ENCODE assay signal across 20 cellular contexts in the genomic region with DNA sequence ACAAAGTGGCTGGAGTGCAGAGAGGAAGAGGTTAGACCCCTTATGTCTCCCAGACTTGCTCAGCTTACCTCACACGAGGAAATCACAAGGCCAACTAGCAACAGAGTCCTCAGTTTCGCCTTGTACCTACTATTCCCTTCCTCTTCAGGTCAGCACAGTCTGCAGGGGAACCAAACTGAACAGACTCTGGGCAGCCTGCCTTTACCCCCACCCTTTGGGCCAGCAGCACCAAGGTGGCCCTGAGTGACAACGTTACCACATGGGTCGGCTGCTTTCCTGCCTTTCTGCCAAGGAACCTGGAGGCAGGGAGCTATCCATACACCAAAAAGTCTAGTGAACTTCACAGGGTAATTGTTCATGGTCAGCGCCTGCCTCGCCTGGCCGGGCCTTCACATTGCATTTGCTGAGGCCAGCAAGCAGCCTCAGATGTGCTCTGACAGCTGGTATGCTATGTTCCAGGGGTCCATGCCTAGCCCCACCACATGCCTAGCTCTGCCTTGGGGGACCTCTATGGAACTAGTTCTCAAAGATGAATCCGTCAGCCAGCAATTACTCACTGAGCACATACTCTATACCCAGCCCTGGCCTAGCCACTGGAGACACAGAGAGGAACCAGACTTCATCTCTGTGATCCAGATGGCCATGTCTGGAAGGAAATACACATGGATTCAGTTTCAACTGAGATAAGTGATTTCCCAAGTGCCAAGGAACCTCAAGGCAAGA.
DNase-seq lines count a peak whose midpoint lies in the region; ATAC-seq and TF ChIP-seq lines count a peak whose summit lies in the region.
"Had no signal": no experiment of that assay in that cellular context is flagged by ENCODE, and none has a peak within 500 bp of the region (broad histone marks: within the 10 kb centered on the region; RNA-seq: fewer than 3 reads in every experiment).

No MANE protein-coding gene starts in this region.

- H3K4me3 Mint-ChIP-seq in nephron, result no peak overlapping the region
- no peak overlapping the region for H3K4me3 Mint-ChIP-seq in immature natural killer cell
- H3K4me3 Mint-ChIP-seq in activated CD4-positive, alpha-beta T cell treated with anti-CD3 and anti-CD28 coated beads for 36 hours, result no peak overlapping the region
- H3K4me3 Mint-ChIP-seq: activated CD8-positive, alpha-beta memory T cell treated with anti-CD3 and anti-CD28 coated beads, Interleukin-2, amount 10 ng/mL, durations not matched to agents 7 days and 5 days; activated T-cell treated with anti-CD3 and anti-CD28 coated beads, Interleukin-2, amount 50 U/mL, for 72 hours; CD8-positive, alpha-beta T cell; neural progenitor cell had no signal

- no peaks in the 10 kb centered on the region for H3K36me3 ChIP-seq in endocrine pancreas (ENCODE audit: control insufficient read depth, insufficient read depth, low read length)
- H3K36me3 ChIP-seq: neural progenitor cell, uterus had no signal

- H3K9me3 ChIP-seq in endocrine pancreas (ENCODE audit: control insufficient read depth, low read length), result no peaks in the 10 kb centered on the region
- H3K9me3 ChIP-seq: uterus had no signal

- no peaks in the 10 kb centered on the region for H3K9me3 Mint-ChIP-seq in nephron
- H3K9me3 Mint-ChIP-seq in immature natural killer cell, result no peaks in the 10 kb centered on the region
- no peaks in the 10 kb centered on the region for H3K9me3 Mint-ChIP-seq in activated CD4-positive, alpha-beta T cell treated with anti-CD3 and anti-CD28 coated beads for 36 hours (ENCODE audit: low read depth)
- H3K9me3 Mint-ChIP-seq: activated T-cell treated with anti-CD3 and anti-CD28 coated beads, Interleukin-2, amount 50 U/mL, for 72 hours; CD8-positive, alpha-beta T cell; neural progenitor cell had no signal

- DNase-seq in CD1c-positive myeloid dendritic cell (ENCODE audit: extremely low spot score) (peak; percentile 4), DMS53 treated with DMSO at 0.1 percent for 48 hours (lab: John Stamatoyannopoulos, UW; ENCODE audit: unreplicated experiment) (peak; percentile 71), immature natural killer cell (no peak), D341Med (ENCODE audit: low spot score) (no peak)
- no peak for DNase-seq in activated CD4-positive, alpha-beta T cell treated with anti-CD3 and anti-CD28 coated beads for 36 hours
- DNase-seq: activated CD8-positive, alpha-beta memory T cell treated with anti-CD3 and anti-CD28 coated beads, Interleukin-2, amount 10 ng/mL, durations not matched to agents 7 days and 5 days; activated naive CD4-positive, alpha-beta T cell treated with Interleukin-2 at 50 U/mL for 16 hours; activated T-cell treated with anti-CD3 and anti-CD28 coated beads, Interleukin-2, amount 50 U/mL, for 72 hours; CD8-positive, alpha-beta T cell; cerebellar nuclear complex; NCI-H1436; NK-92 treated with Interleukin-12 subunit alpha and Interleukin-12 subunit beta, amount 100 ng/mL, for 24 hours; stimulated activated naive CD4-positive, alpha-beta T cell treated with Interleukin-2 at 50 U/mL for 16 hours; T1000; uterus had no signal

- peak overlapping the region; percentile 5 for H3K9ac ChIP-seq in endocrine pancreas (ENCODE audit: control insufficient read depth, insufficient read depth, low read length)
- H3K9ac ChIP-seq: neural progenitor cell had no signal

- H3K4me1 Mint-ChIP-seq in nephron (peaks cover 15% of the 10 kb centered on the region), immature natural killer cell (no peaks in the 10 kb centered on the region)
- H3K4me1 Mint-ChIP-seq in activated CD4-positive, alpha-beta T cell treated with anti-CD3 and anti-CD28 coated beads for 36 hours, result no peaks in the 10 kb centered on the region
- H3K4me1 Mint-ChIP-seq: activated CD8-positive, alpha-beta memory T cell treated with anti-CD3 and anti-CD28 coated beads, Interleukin-2, amount 10 ng/mL, durations not matched to agents 7 days and 5 days; neural progenitor cell had no signal

- no peak for TF ChIP-seq CTCF in nephron (IDR thresholded peaks at IDR 0.05; ENCODE audit: unreplicated experiment in 3 of 3)

- ATAC-seq in activated CD4-positive, alpha-beta T cell treated with anti-CD3 and anti-CD28 coated beads for 36 hours, result no peak
- ATAC-seq: activated CD8-positive, alpha-beta memory T cell treated with anti-CD3 and anti-CD28 coated beads, Interleukin-2, amount 10 ng/mL, durations not matched to agents 7 days and 5 days; activated T-cell treated with anti-CD3 and anti-CD28 coated beads, Interleukin-2, amount 50 U/mL, for 72 hours; CD8-positive, alpha-beta T cell; HCT116 had no signal

- intact Hi-C loops in activated CD4-positive, alpha-beta T cell treated with anti-CD3 and anti-CD28 coated beads for 36 hours (cut with DNase I, micrococcal nuclease), result no loop called here

- CTCF ChIA-PET in activated CD4-positive, alpha-beta T cell treated with anti-CD3 and anti-CD28 coated beads for 36 hours (lab: Charles Lee), result interaction anchor here (0.6 kb wide), 1 partner anchor 10 kb away, joined by 3 read pairs; no protein-coding TSS in a partner anchor

- H3K27me3 ChIP-seq in endocrine pancreas (ENCODE audit: control insufficient read depth, insufficient read depth, low read length), result no peaks in the 10 kb centered on the region
- H3K27me3 ChIP-seq: neural progenitor cell, uterus had no signal

- H3K4me1 ChIP-seq in endocrine pancreas (ENCODE audit: control insufficient read depth, insufficient read depth, low read length), result no peaks in the 10 kb centered on the region
- H3K4me1 ChIP-seq: neural progenitor cell, uterus had no signal

- POLR2A ChIA-PET in activated CD4-positive, alpha-beta T cell treated with anti-CD3 and anti-CD28 coated beads for 36 hours (lab: Charles Lee), result interaction anchor here (1.2 kb wide), 1 partner anchor 17 kb away, joined by 3 read pairs; no protein-coding TSS in a partner anchor

- H3K27ac Mint-ChIP-seq in nephron (peak overlapping the region in 2 of 3 experiments; percentile 11 to 88), immature natural killer cell (peak overlapping the region in 1 of 6 donors; percentile 28)
- H3K27ac Mint-ChIP-seq in activated CD4-positive, alpha-beta T cell treated with anti-CD3 and anti-CD28 coated beads for 36 hours, result no peak overlapping the region
- H3K27ac Mint-ChIP-seq: activated CD8-positive, alpha-beta memory T cell treated with anti-CD3 and anti-CD28 coated beads, Interleukin-2, amount 10 ng/mL, durations not matched to agents 7 days and 5 days; activated T-cell treated with anti-CD3 and anti-CD28 coated beads, Interleukin-2, amount 50 U/mL, for 72 hours; CD8-positive, alpha-beta T cell; neural progenitor cell had no signal

- H3K27me3 Mint-ChIP-seq in nephron (ENCODE audit: low read depth) (no peaks in the 10 kb centered on the region), immature natural killer cell (ENCODE audit: low read depth in 3 of 3) (no peaks in the 10 kb centered on the region)
- H3K27me3 Mint-ChIP-seq in activated CD4-positive, alpha-beta T cell treated with anti-CD3 and anti-CD28 coated beads for 36 hours, result no peaks in the 10 kb centered on the region
- H3K27me3 Mint-ChIP-seq: activated CD8-positive, alpha-beta memory T cell treated with anti-CD3 and anti-CD28 coated beads, Interleukin-2, amount 10 ng/mL, durations not matched to agents 7 days and 5 days had no signal

- H3K36me3 Mint-ChIP-seq in nephron (ENCODE audit: low read depth) (peaks cover 65% of the 10 kb centered on the region), immature natural killer cell (peaks cover 0 to 31% (median 24%) of the 10 kb centered on the region in 3 donors)
- peaks cover 11% of the 10 kb centered on the region for H3K36me3 Mint-ChIP-seq in activated CD4-positive, alpha-beta T cell treated with anti-CD3 and anti-CD28 coated beads for 36 hours (ENCODE audit: low read depth)

- no peak overlapping the region for H3K4me3 ChIP-seq in endocrine pancreas (ENCODE audit: control insufficient read depth, insufficient read depth, low read length)
- H3K4me3 ChIP-seq: lung, neural progenitor cell, uterus had no signal

Comparison
In these comparisons a context has a peak if more than half of its experiments do, and no peak if none do; other contexts are left out.
1. DNase-seq: peak in CD1c-positive myeloid dendritic cell (single experiment) and DMS53 treated with DMSO at 0.1 percent for 48 hours (single experiment); none in immature natural killer cell (0 of 3), D341Med (single experiment) and activated CD4-positive, alpha-beta T cell treated with anti-CD3 and anti-CD28 coated beads for 36 hours (single experiment).